In the genomic region with DNA sequence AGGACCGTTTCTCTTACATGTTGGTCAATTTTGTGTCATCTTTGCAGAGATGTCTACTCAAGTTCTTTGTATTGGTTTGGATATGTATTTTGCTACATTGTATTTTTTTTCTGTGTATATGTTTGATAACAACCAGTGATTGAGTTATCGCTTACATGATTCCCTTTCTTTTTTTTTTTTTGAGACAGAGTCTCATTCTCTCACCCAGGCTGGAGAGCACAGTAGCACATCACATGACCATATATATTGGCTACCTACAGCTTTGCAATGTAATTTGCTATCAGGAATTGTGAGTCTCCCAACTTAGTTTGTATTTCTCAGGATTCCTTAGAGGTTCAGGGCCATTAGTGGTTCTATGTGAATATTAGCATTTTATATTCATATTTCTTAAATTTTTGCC, we compare ENCODE assay signal across 31 cellular contexts. TPM values are rescaled to one million over a fixed set of nuclear protein-coding genes. Genes with fewer than 3 reads are reported as not detected.
"Had no signal": no experiment of that assay in that cellular context is flagged by ENCODE, and none has a peak within 500 bp of the region (broad histone marks: within the 10 kb centered on the region; RNA-seq: fewer than 3 reads in every experiment).

No MANE protein-coding gene starts in this region.

- H3K9ac ChIP-seq: neural progenitor cell, parathyroid adenoma had no signal

- H3K27me3 ChIP-seq: ovary, right lobe of liver, suprapubic skin, testis, upper lobe of right lung had no signal

- H3K9me3 ChIP-seq: ovary, psoas muscle, right lobe of liver, sigmoid colon, suprapubic skin, testis, tibial artery, transverse colon, upper lobe of right lung, uterus had no signal

- ATAC-seq: natural killer cell; psoas muscle; right cardiac atrium; right lobe of liver; stimulated activated memory B cell treated with anti-CD40 and anti-IgM and Interleukin-4, amounts not matched to agents 10 μg/mL and 1 μg/mL and 100 μg/mL, for 72 hours; stimulated activated naive CD8-positive, alpha-beta T cell treated with anti-CD3 and anti-CD28 coated beads, Interleukin-15, amount 100 ng/mL, for 72 hours; stimulated activated naive CD8-positive, alpha-beta T cell treated with anti-CD3 and anti-CD28 coated beads, Interleukin-15, Interleukin-2, amounts not matched to agents 100 U/mL and 50 U/mL, for 24 hours; upper lobe of right lung had no signal

- H3K36me3 ChIP-seq: neural progenitor cell, ovary, right lobe of liver, sigmoid colon, suprapubic skin, tibial artery, transverse colon, upper lobe of right lung, uterus had no signal

- H3K4me3 ChIP-seq: neural progenitor cell, ovary, psoas muscle, right lobe of liver, sigmoid colon, suprapubic skin, testis, tibial artery, transverse colon, upper lobe of right lung, uterus had no signal

- H2AFZ ChIP-seq: neural progenitor cell, parathyroid adenoma had no signal

- H3K27ac ChIP-seq: neural progenitor cell, ovary, parathyroid adenoma, psoas muscle, right lobe of liver, sigmoid colon, suprapubic skin, testis, tibial artery, transverse colon, upper lobe of right lung, uterus had no signal

- H3K79me2 ChIP-seq: parathyroid adenoma had no signal

- DNase-seq: natural killer cell; occipital lobe; ovary; posterior cingulate gyrus; psoas muscle; right cardiac atrium; right lobe of liver; sigmoid colon; small intestine; stimulated activated CD4-positive, alpha-beta T cell treated with anti-CD3 and anti-CD28 coated beads, Interleukin-1b, Interleukin-23, amount 100 ng/mL, for 48 hours; stimulated activated CD4-positive, alpha-beta T cell treated with anti-CD3 and anti-CD28 coated beads, Interleukin-4, amount 100 ng/mL, for 1 hour; stimulated activated CD4-positive, alpha-beta T cell treated with anti-CD3 and anti-CD28 coated beads, Interleukin-4, amount 100 ng/mL, for 4 hours; stimulated activated CD8-positive, alpha-beta memory T cell treated with anti-CD3 and anti-CD28 coated beads, Interleukin-4, amount 100 ng/mL, for 48 hours; stimulated activated naive CD4-positive, alpha-beta T cell; stimulated activated naive CD8-positive, alpha-beta T cell treated with anti-CD3 and anti-CD28 coated beads, Interleukin-15, amount 100 ng/mL, for 72 hours; stimulated activated naive CD8-positive, alpha-beta T cell treated with anti-CD3 and anti-CD28 coated beads, Interleukin-15, Interleukin-2, amounts not matched to agents 100 U/mL and 50 U/mL, for 24 hours; substantia nigra; testis; tibial artery; transverse colon; upper lobe of right lung; uterus had no signal

- H3K4me2 ChIP-seq: neural progenitor cell had no signal

- H3K4me1 ChIP-seq: neural progenitor cell, parathyroid adenoma, psoas muscle, transverse colon, upper lobe of right lung, uterus had no signal

- FAIRE-seq: small intestine had no signal

RNA-seq across cellular contexts. Expression of a gene that starts 59.5 kb away (rescaled TPM):
- total RNA-seq: occipital lobe, osteoblast, renal cortical epithelial cell, right cardiac atrium, right lobe of liver, sigmoid colon, skeletal muscle tissue, suprapubic skin, transverse colon, upper lobe of right lung, urinary bladder had no signal
- polyA plus RNA-seq: neural cell, right cardiac atrium, urinary bladder had no signal
